8 cellular contexts compared by ENCODE assay signal in the genomic region with DNA sequence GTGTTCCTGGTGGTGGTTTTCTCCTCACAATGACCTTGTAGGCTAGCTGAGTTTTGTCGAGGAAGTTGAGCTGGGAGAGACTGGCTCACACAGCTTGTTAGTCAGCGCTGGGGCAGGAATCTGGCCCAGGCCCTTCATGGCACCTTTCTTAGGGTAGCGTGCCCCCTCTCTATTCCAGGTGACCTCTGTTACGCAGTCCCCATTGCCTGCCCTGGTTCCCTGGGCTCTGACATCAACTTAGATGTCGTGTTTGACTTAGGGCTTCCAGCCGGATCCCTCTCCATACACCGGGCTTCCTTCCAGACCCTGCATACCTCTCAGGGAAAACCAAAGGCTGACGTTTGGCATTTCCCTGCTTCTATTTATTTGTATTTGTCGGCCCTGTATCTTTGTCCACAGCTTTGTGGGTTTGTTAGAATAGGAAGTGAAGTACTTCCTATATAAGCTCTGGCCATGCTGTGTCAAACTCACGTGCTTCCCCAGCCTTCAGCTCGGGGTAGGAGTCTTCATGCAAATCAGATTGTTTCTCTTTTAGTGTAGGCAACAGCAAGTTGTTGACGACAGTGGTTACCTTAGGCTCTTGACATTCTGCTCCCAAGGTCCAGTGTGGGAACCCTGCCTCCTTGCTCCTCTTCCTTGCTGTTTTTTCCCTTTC. TPM values are rescaled to one million over a fixed set of nuclear protein-coding genes. Genes with fewer than 3 reads are reported as not detected.
DNase-seq lines count a peak whose midpoint lies in the region; ATAC-seq and TF ChIP-seq lines count a peak whose summit lies in the region.

No MANE protein-coding gene starts in this region.

- TF ChIP-seq CTCF in VCaP (conservative IDR thresholded peaks at IDR 0.05) = no peak

- peak; percentile 69 for ATAC-seq in GM19452 (IDR thresholded peaks at IDR 0.05; ENCODE audit: unreplicated experiment)
- peak; percentile 73 for ATAC-seq in HG03469 (IDR thresholded peaks at IDR 0.05; ENCODE audit: unreplicated experiment)

- intact Hi-C loops in posterior vena cava (cut with DNase I) = no loop called here

- H3K27ac ChIP-seq in VCaP = peak overlapping the region; percentile 73

- peak; percentile 65 for DNase-seq in Daoy (ENCODE audit: low read depth)
- DNase-seq in fibroblast of peridontal ligament (ENCODE audit: extremely low read depth) = peak; percentile 72
- DNase-seq in posterior vena cava (ENCODE audit: low spot score) = peak; percentile 82
- no peak for DNase-seq in NCI-H524 (lab: John Stamatoyannopoulos, UW)
- DNase-seq in NCI-H226 = no peak

RNA-seq across cellular contexts. Expression of a gene that starts 12.8 kb away (rescaled TPM):
- 26.2 and 41.1 TPM in 2 replicates for total RNA-seq in Daoy (2014; rRNA removed; shearing (Covaris generic))
- total RNA-seq in posterior vena cava = 10 to 100 TPM; 62.7 to 71.8 TPM

Comparison
In these comparisons a context has a peak if more than half of its experiments do, and no peak if none do; other contexts are left out.
1. DNase-seq: peak in Daoy (single experiment), fibroblast of peridontal ligament (single experiment) and posterior vena cava (single experiment); none in NCI-H524 (0 of 2) and NCI-H226 (single experiment).